In genomic region chr5:125346316-125346715, GRCh38 we compare ENCODE assay signal across 25 cellular contexts.
DNase-seq lines count a peak whose midpoint lies in the region; ATAC-seq, FAIRE-seq and TF ChIP-seq lines count a peak whose summit lies in the region.
"Had no signal": no experiment of that assay in that cellular context is flagged by ENCODE, and none has a peak within 500 bp of the region (broad histone marks: within the 10 kb centered on the region; RNA-seq: fewer than 3 reads in every experiment).

No MANE protein-coding gene starts in this region.

- H3K27me3 Mint-ChIP-seq in GM23338 (ENCODE audit: insufficient read depth, low read depth, poor library complexity): no peaks in the 10 kb centered on the region
- H3K27me3 Mint-ChIP-seq in neural crest cell (ENCODE audit: low read depth): no peaks in the 10 kb centered on the region
- H3K27me3 Mint-ChIP-seq in immature natural killer cell (ENCODE audit: low read depth in 3 of 3): peaks cover 0 to 5% (median 3%) of the 10 kb centered on the region in 3 donors
- H3K27me3 Mint-ChIP-seq: CD4-positive, CD25-positive, alpha-beta regulatory T cell had no signal

- no peaks in the 10 kb centered on the region for H4K20me1 ChIP-seq in GM23338 (replicated peaks; ENCODE audit: insufficient read depth)
- H4K20me1 ChIP-seq: BLaER1 had no signal

- H3K27ac ChIP-seq in GM23338 (ENCODE audit: low read depth): no peak overlapping the region
- H3K27ac ChIP-seq in dorsolateral prefrontal cortex: peak overlapping the region in 41 of 59 donors; percentile 4 to 83 (median 62)
- H3K27ac ChIP-seq in substantia nigra (ENCODE audit: low read depth, low read length, poor library complexity, severe bottlenecking): peak overlapping the region; percentile 63
- H3K27ac ChIP-seq: BLaER1, SK-N-MC had no signal

- H3K4me1 Mint-ChIP-seq in GM23338 (peaks cover 33% of the 10 kb centered on the region), neural crest cell (peaks cover 61% of the 10 kb centered on the region), immature natural killer cell (no peaks in the 10 kb centered on the region)
- H3K4me1 Mint-ChIP-seq: CD4-positive, CD25-positive, alpha-beta regulatory T cell had no signal

- no peaks in the 10 kb centered on the region for H3K36me3 Mint-ChIP-seq in GM23338 (ENCODE audit: low read depth)
- peaks cover 2% of the 10 kb centered on the region for H3K36me3 Mint-ChIP-seq in neural crest cell (ENCODE audit: low read depth)
- peaks cover 0 to 5% (median 3%) of the 10 kb centered on the region in 3 donors for H3K36me3 Mint-ChIP-seq in immature natural killer cell
- H3K36me3 Mint-ChIP-seq: CD4-positive, CD25-positive, alpha-beta regulatory T cell had no signal

- TF ChIP-seq CTCF in GM23338 (conservative IDR thresholded peaks at IDR 0.05; ENCODE audit: low read depth in 2 of 2) (no peak), dorsolateral prefrontal cortex (IDR thresholded peaks at IDR 0.05 in 54 of 56, conservative IDR thresholded peaks at IDR 0.05 in 2 of 56; ENCODE audit: low read depth in 1 of 56, partially characterized antibody in 56 of 56) (no peak), neural crest cell (conservative IDR thresholded peaks at IDR 0.05) (no peak)

- H3K9me3 Mint-ChIP-seq in GM23338: no peaks in the 10 kb centered on the region
- H3K9me3 Mint-ChIP-seq in neural crest cell: no peaks in the 10 kb centered on the region
- peaks cover 0 to 6% (median 0%) of the 10 kb centered on the region in 6 donors for H3K9me3 Mint-ChIP-seq in immature natural killer cell
- H3K9me3 Mint-ChIP-seq: HFFc6 had no signal

- no peaks in the 10 kb centered on the region for H3K79me2 ChIP-seq in GM23338 (replicated peaks; ENCODE audit: insufficient read depth)

- no peaks in the 10 kb centered on the region for H3K27me3 ChIP-seq in GM23338 (ENCODE audit: insufficient read depth)
- H3K27me3 ChIP-seq in dorsolateral prefrontal cortex: no peaks in the 10 kb centered on the region
- H3K27me3 ChIP-seq: BLaER1 had no signal

- FAIRE-seq in HTR-8/SVneo (lab: Jason Lieb, UNC): no peak
- FAIRE-seq: GM12892, K562, RCC 7860 had no signal

- intact Hi-C loops in dorsolateral prefrontal cortex (cut with DNase I): no loop called here

- peak overlapping the region; percentile 11; the same call in 1 of the 2 replicates for H2AFZ ChIP-seq in GM23338

- H3K27ac Mint-ChIP-seq in GM23338 (no peak overlapping the region), neural crest cell (ENCODE audit: unreplicated experiment) (peak overlapping the region; percentile 75), immature natural killer cell (no peak overlapping the region)
- H3K27ac Mint-ChIP-seq: CD4-positive, CD25-positive, alpha-beta regulatory T cell; HFFc6 had no signal

- peaks cover 10% of the 10 kb centered on the region; the same call in 1 of the 2 replicates for H3K9me2 ChIP-seq in GM23338 (ENCODE audit: insufficient read depth)

- H3K36me3 ChIP-seq in GM23338 (ENCODE audit: insufficient read depth): no peaks in the 10 kb centered on the region
- H3K36me3 ChIP-seq: BLaER1 had no signal

- H3K4me3 ChIP-seq in GM23338 (no peak overlapping the region), dorsolateral prefrontal cortex (peak overlapping the region in 6 of 59 donors; percentile 3 to 61 (median 20))
- H3K4me3 ChIP-seq: BLaER1, K562, SK-N-MC had no signal

- H3K4me1 ChIP-seq in GM23338 (ENCODE audit: insufficient read depth): peaks cover 28% of the 10 kb centered on the region
- H3K4me1 ChIP-seq: BLaER1 had no signal

- no peak overlapping the region for H3K4me3 Mint-ChIP-seq in GM23338
- peak overlapping the region; percentile 15 for H3K4me3 Mint-ChIP-seq in neural crest cell
- no peak overlapping the region for H3K4me3 Mint-ChIP-seq in immature natural killer cell
- H3K4me3 Mint-ChIP-seq: CD4-positive, CD25-positive, alpha-beta regulatory T cell; HFFc6 had no signal

- H3F3A ChIP-seq in GM23338 (replicated peaks; ENCODE audit: low read depth): 0 out of 2 replicates have a peak, but pooled peaks cover 3% of the 10 kb centered on the region

- no peak overlapping the region for H3K4me2 ChIP-seq in GM23338
- H3K4me2 ChIP-seq: BLaER1 had no signal

- ATAC-seq in GM23338 (no peak), GM21515 (IDR thresholded peaks at IDR 0.05; ENCODE audit: unreplicated experiment) (no peak)
- ATAC-seq: K562 had no signal

- no peak for DNase-seq in GM23338 (ENCODE audit: low spot score)
- peak in 1 of 10 donors; percentile 36 for DNase-seq in dorsolateral prefrontal cortex
- no peak for DNase-seq in neural crest cell (ENCODE audit: low read depth, low spot score)
- DNase-seq in substantia nigra (lab: John Stamatoyannopoulos, UW): peak in 12 of 49 donors; percentile 2 to 18 (median 8)
- no peak for DNase-seq in immature natural killer cell
- DNase-seq in HTR-8/SVneo (ENCODE audit: insufficient read length, low spot score): no peak
- DNase-seq: CD4-positive, CD25-positive, alpha-beta regulatory T cell; DMS153; DND-41; H7; HFFc6; Kasumi-1; NCI-H1092 treated with DMSO at 0.1 percent for 48 hours; NCI-H1436 treated with DMSO at 0.1 percent for 48 hours; NCI-H187 treated with DMSO at 0.1 percent for 48 hours; NCI-H446 treated with DMSO at 0.1 percent for 48 hours; NCI-H526; NCI-H82; SIG-M5 had no signal

TF ChIP-seq in GM23338, 12 proteins besides CTCF, POLR2A, EP300 and RAD21:
- TF ChIP-seq EZH2phosphoT487 (IDR thresholded peaks at IDR 0.05; ENCODE audit: unreplicated experiment) (no peak), EZH2 (IDR thresholded peaks at IDR 0.05; ENCODE audit: low read depth, unreplicated experiment) (no peak), CREB1 (CRISPR knock-in tag; IDR thresholded peaks at IDR 0.05; ENCODE audit: low read depth) (no peak)
TF ChIP-seq in GM23338: peak in this region for 0.
